30 cellular contexts compared by ENCODE assay signal in genomic region chr11:46533396-46534110, GRCh38.
DNase-seq lines count a peak whose midpoint lies in the region; ATAC-seq, FAIRE-seq and TF ChIP-seq lines count a peak whose summit lies in the region.
"Had no signal": no experiment of that assay in that cellular context is flagged by ENCODE, and none has a peak within 500 bp of the region (broad histone marks: within the 10 kb centered on the region; RNA-seq: fewer than 3 reads in every experiment).

No MANE protein-coding gene starts in this region.

- peak overlapping the region; percentile 29; the same call in 1 of the 2 replicates for H3K27ac Mint-ChIP-seq in WTC11
- H3K27ac Mint-ChIP-seq in glutamatergic neuron (ENCODE audit: unreplicated experiment): no peak overlapping the region
- H3K27ac Mint-ChIP-seq: B cell had no signal

- H3K27me3 ChIP-seq in HepG2 (ENCODE audit: control insufficient read depth in 1 of 2, insufficient read depth in 2 of 2, low read length in 2 of 2) (no peaks in the 10 kb centered on the region), right lobe of liver (no peaks in the 10 kb centered on the region)
- H3K27me3 ChIP-seq: SJCRH30 had no signal

- no peak overlapping the region for H2AFZ ChIP-seq in HepG2 (ENCODE audit: low read length)
- H2AFZ ChIP-seq: PC-9 had no signal

- H3K27me3 Mint-ChIP-seq in WTC11 (ENCODE audit: low read depth) (no peaks in the 10 kb centered on the region), glutamatergic neuron (ENCODE audit: unreplicated experiment) (peaks cover 9% of the 10 kb centered on the region)
- H3K27me3 Mint-ChIP-seq: B cell; CD8-positive, alpha-beta memory T cell had no signal

- H3K36me3 ChIP-seq in HepG2 (replicated peaks in 1 of 2; ENCODE audit: control insufficient read depth in 1 of 2, insufficient read depth in 2 of 2, low read length in 2 of 2) (peaks cover 3% of the 10 kb centered on the region in 2 experiments; a peak in 2 of 5 replicates), right lobe of liver (no peaks in the 10 kb centered on the region)
- H3K36me3 ChIP-seq: SJCRH30 had no signal

- H3K4me1 Mint-ChIP-seq in WTC11 (peaks cover 47% of the 10 kb centered on the region), glutamatergic neuron (ENCODE audit: low read depth, unreplicated experiment) (peaks cover 26% of the 10 kb centered on the region)

- FAIRE-seq in HepG2 (lab: Jason Lieb, UNC): no peak
- no peak for FAIRE-seq in urothelium cell line (lab: Jason Lieb, UNC)
- FAIRE-seq: GM12891 had no signal

- POLR2A ChIA-PET in HepG2 (lab: Yijun Ruan, JAX) (no interaction called here), WTC11 (lab: Charles Lee) (no interaction called here)

- H3K9ac ChIP-seq in HepG2 (ENCODE audit: insufficient read depth, low read depth, low read length): no peak overlapping the region

- H3K36me3 Mint-ChIP-seq in WTC11: no peaks in the 10 kb centered on the region
- H3K36me3 Mint-ChIP-seq in glutamatergic neuron (ENCODE audit: unreplicated experiment): no peaks in the 10 kb centered on the region

- BruUV-seq in HepG2 (replicated peaks; lab: Mats Ljungman, UMichigan): TSS peak; percentile 33

- no peak for TF ChIP-seq RAD21 in HepG2 (CRISPR knock-in tag; IDR thresholded peaks at IDR 0.05)

- intact Hi-C loops in HepG2 (cut with micrococcal nuclease; ENCODE audit: unreplicated experiment): no loop called here
- intact Hi-C loops in right lobe of liver (cut with DNase I): loop anchor here (10.0 kb wide), 1 partner anchor 149 kb away; the partner anchor contains the start of gene MDK (in 2 of the 2)

- H3K4me3 Mint-ChIP-seq in WTC11 (no peak overlapping the region), glutamatergic neuron (ENCODE audit: unreplicated experiment) (peak overlapping the region; percentile 25)
- H3K4me3 Mint-ChIP-seq: B cell; CD8-positive, alpha-beta memory T cell had no signal

- TF ChIP-seq CTCF in HepG2 (CRISPR knock-in tag; IDR thresholded peaks at IDR 0.05) (no peak), right lobe of liver (IDR thresholded peaks at IDR 0.05) (no peak), WTC11 (IDR thresholded peaks at IDR 0.05) (no peak), glutamatergic neuron (IDR thresholded peaks at IDR 0.05; ENCODE audit: partially characterized antibody, unreplicated experiment) (no peak)

- TF ChIP-seq EP300 in HepG2 (IDR thresholded peaks at IDR 0.05; ENCODE audit: low read depth in 2 of 2, low read length in 2 of 2) (no peak), HepG2 (CRISPR knock-in tag; IDR thresholded peaks at IDR 0.05; ENCODE audit: borderline replicate concordance) (no peak)

- H4K20me1 ChIP-seq in HepG2 (ENCODE audit: insufficient read depth, low read length): peaks cover 77% of the 10 kb centered on the region

- in situ Hi-C loops in HepG2 (cut with HindIII; ENCODE audit: extremely low pct_ligation_motif_present, low pct_unique_long_range_greater_than_20kb): loop anchor here (5.0 kb wide), 1 partner anchor 146 kb away; no protein-coding TSS in a partner anchor

- H3K9me3 Mint-ChIP-seq in WTC11: no peaks in the 10 kb centered on the region
- peaks cover 1% of the 10 kb centered on the region for H3K9me3 Mint-ChIP-seq in glutamatergic neuron (ENCODE audit: unreplicated experiment)
- H3K9me3 Mint-ChIP-seq: CD8-positive, alpha-beta memory T cell had no signal

- H3K4me3 ChIP-seq in HepG2 (replicated peaks in 1 of 3; ENCODE audit: insufficient read depth in 1 of 3, low read depth in 2 of 3, low read length in 3 of 3): no peak overlapping the region
- no peak overlapping the region for H3K4me3 ChIP-seq in right lobe of liver
- H3K4me3 ChIP-seq: PC-9, SJCRH30 had no signal

- CTCF ChIA-PET in HepG2 (lab: Yijun Ruan, JAX; ENCODE audit: low intra/inter-chr PET ratio, low total read pairs): no interaction called here
- CTCF ChIA-PET in WTC11 (lab: Charles Lee): interaction anchor here (1.3 to 2.3 kb wide), 4 partner anchors 43 to 182 kb away, joined by 3 to 11 read pairs (median 6); partner anchors contain the start of gene CHRM4

- H3K27ac ChIP-seq in HepG2 (ENCODE audit: extremely low read length, insufficient read depth, low read length) (no peak overlapping the region), right lobe of liver (no peak overlapping the region)
- H3K27ac ChIP-seq: C4-2B, PC-9, SJCRH30 had no signal

- H3K4me2 ChIP-seq in HepG2 (ENCODE audit: low read depth, low read length): no peak overlapping the region
- H3K4me2 ChIP-seq: PC-9 had no signal

- TF ChIP-seq POLR2A in HepG2 (IDR thresholded peaks at IDR 0.05; ENCODE audit: insufficient read depth in 1 of 2, low read depth in 2 of 2, low read length in 2 of 2) (no peak), right lobe of liver (IDR thresholded peaks at IDR 0.05) (no peak)

- H3K79me2 ChIP-seq in HepG2 (ENCODE audit: insufficient read depth, low read length): peaks cover 91% of the 10 kb centered on the region

- ATAC-seq in HepG2: no peak
- no peak for ATAC-seq in right lobe of liver
- no peak for ATAC-seq in WTC11
- no peak for ATAC-seq in GM21723 (IDR thresholded peaks at IDR 0.05; ENCODE audit: unreplicated experiment)
- ATAC-seq: Right ventricle myocardium inferior, SK-N-SH treated with all-trans-retinoic acid at 6 μM for 48 hours had no signal

- DNase-seq in HepG2 (ENCODE audit: low spot score) (no peak), right lobe of liver (no peak), WTC11 (ENCODE audit: low spot score) (no peak), glutamatergic neuron (no peak), medulla oblongata (ENCODE audit: extremely low spot score) (no peak), urothelium cell line (ENCODE audit: low spot score) (no peak)
- DNase-seq: CD8-positive, alpha-beta memory T cell; DMS 273 treated with DMSO at 0.1 percent for 48 hours; DMS79; EL; GF-D8; GOT3; HCEC 1CT; Karpas-422; NCI-H1092 treated with DMSO at 0.1 percent for 48 hours; NCI-H1436; NCI-H187; NCI-H2081 treated with DMSO at 0.1 percent for 48 hours; NCI-H446 treated with DMSO at 0.1 percent for 48 hours; NCI-H526; NCI-H82; NK-92 treated with Interleukin-12 subunit alpha and Interleukin-12 subunit beta, amount 100 ng/mL, for 24 hours; PC-9; SJCRH30 had no signal

- 99% methylated on average over 9 of the region's 9 CpGs for WGBS in HepG2 (ENCODE audit: low lambda C conversion rate)
- 82% methylated on average over 8 of the region's 9 CpGs for WGBS in right lobe of liver (ENCODE audit: insufficient coverage, low coverage, low lambda C conversion rate, missing lambda C conversion rate)

- H3K4me1 ChIP-seq in HepG2 (ENCODE audit: insufficient read depth, low read length) (peaks cover 15% of the 10 kb centered on the region), right lobe of liver (peaks cover 0 to 5% (median 0%) of the 10 kb centered on the region in 4 donors)
- H3K4me1 ChIP-seq: SJCRH30 had no signal

- no peaks in the 10 kb centered on the region for H3K9me3 ChIP-seq in HepG2 (ENCODE audit: low read length)
- no peaks in the 10 kb centered on the region for H3K9me3 ChIP-seq in right lobe of liver
- H3K9me3 ChIP-seq: SJCRH30 had no signal

TF ChIP-seq in HepG2, 621 proteins besides CTCF, POLR2A, EP300 and RAD21 (continues in another document):
- TF ChIP-seq ZNF616 (CRISPR knock-in tag; IDR thresholded peaks at IDR 0.05; ENCODE audit: low read depth) (no peak), BRCA1 (CRISPR knock-in tag; IDR thresholded peaks at IDR 0.05) (no peak), CENPBD1 (CRISPR knock-in tag; IDR thresholded peaks at IDR 0.05; ENCODE audit: borderline replicate concordance, low read depth) (no peak), ZNF124 (CRISPR knock-in tag; IDR thresholded peaks at IDR 0.05) (no peak), SYNCRIP (IDR thresholded peaks at IDR 0.05; ENCODE audit: insufficient read depth, low read depth, low read length) (no peak), MBNL3 (CRISPR knock-in tag; conservative IDR thresholded peaks at IDR 0.05) (no peak), ZNF781 (CRISPR knock-in tag; IDR thresholded peaks at IDR 0.05; ENCODE audit: borderline replicate concordance, not compliant biosample characterization) (no peak), SPEN (CRISPR knock-in tag; IDR thresholded peaks at IDR 0.05; ENCODE audit: low read depth) (no peak), ZNF414 (CRISPR knock-in tag; IDR thresholded peaks at IDR 0.05) (no peak)

TF ChIP-seq in WTC11, 78 proteins besides CTCF, POLR2A, EP300 and RAD21 (continues in another document):
- no peak for TF ChIP-seq JUN (CRISPR knock-in tag; IDR thresholded peaks at IDR 0.05)
- no peak for TF ChIP-seq ATF1 (CRISPR knock-in tag; IDR thresholded peaks at IDR 0.05)
- no peak for TF ChIP-seq FOXP4 (CRISPR knock-in tag; IDR thresholded peaks at IDR 0.05)
- TF ChIP-seq ATF6 (CRISPR knock-in tag; IDR thresholded peaks at IDR 0.05): no peak
